In genomic region chr2:121351521-121352318, GRCh38 we compare ENCODE assay signal across 24 cellular contexts.
"Had no signal": no experiment of that assay in that cellular context is flagged by ENCODE, and none has a peak within 500 bp of the region (broad histone marks: within the 10 kb centered on the region; RNA-seq: fewer than 3 reads in every experiment).

No MANE protein-coding gene starts in this region.

- ATAC-seq: foreskin keratinocyte, natural killer cell, upper lobe of right lung had no signal

- H3K4me3 Mint-ChIP-seq: endodermal cell, immature natural killer cell, natural killer cell, neural crest cell had no signal

- H3K4me1 ChIP-seq: colonic mucosa, foreskin keratinocyte, right atrium auricular region, tibial artery, upper lobe of right lung, vagina had no signal

- H3K9me3 ChIP-seq: colonic mucosa, heart right ventricle, mucosa of descending colon, ovary, right atrium auricular region, tibial artery, upper lobe of right lung, vagina had no signal

- H3K27me3 ChIP-seq: colonic mucosa, foreskin keratinocyte, heart right ventricle, ovary, right atrium auricular region, tibial artery, upper lobe of right lung, vagina had no signal

- H3K4me3 ChIP-seq: colonic mucosa, heart right ventricle, mucosa of descending colon, ovary, right atrium auricular region, tibial artery, upper lobe of right lung, vagina had no signal

- FAIRE-seq: endothelial cell of umbilical vein, keratinocyte, small intestine had no signal

- H3K9me3 Mint-ChIP-seq: endodermal cell, immature natural killer cell, natural killer cell, neural crest cell had no signal

- DNase-seq: cerebellar nuclear complex; colonic mucosa; dermis blood vessel endothelial cell; endodermal cell; erythroblast; foreskin keratinocyte; heart right ventricle; hypothalamus; immature natural killer cell; mammary epithelial cell; natural killer cell; nucleus accumbens; ovary; small intestine; stimulated activated CD4-positive, alpha-beta T cell treated with anti-CD3 and anti-CD28 coated beads, Interleukin-12 subunit alpha, Interleukin-12 subunit beta, amount 100 ng/mL, for 4 hours; stimulated activated naive CD4-positive, alpha-beta T cell treated with Interleukin-2 at 50 U/mL for 16 hours; tibial artery; upper lobe of right lung had no signal

- H3K4me1 Mint-ChIP-seq: neural crest cell had no signal

- H3K36me3 ChIP-seq: ovary had no signal

- H3K27ac ChIP-seq: colonic mucosa, foreskin keratinocyte, ovary, right atrium auricular region, tibial artery, upper lobe of right lung, vagina had no signal

- H3K27ac Mint-ChIP-seq: endodermal cell had no signal
